17 cellular contexts compared by ENCODE assay signal in genomic region chr7:151666886-151667285, GRCh38.
"Had no signal": no experiment of that assay in that cellular context is flagged by ENCODE, and none has a peak within 500 bp of the region (broad histone marks: within the 10 kb centered on the region; RNA-seq: fewer than 3 reads in every experiment).

No MANE protein-coding gene starts in this region.

- H3K36me3 ChIP-seq: lower lobe of right lung, thoracic aorta, upper lobe of right lung had no signal

- H3K27me3 Mint-ChIP-seq: activated naive CD8-positive, alpha-beta T cell; central memory CD8-positive, alpha-beta T cell had no signal

- H3K9me3 ChIP-seq: lower lobe of right lung, thoracic aorta, upper lobe of right lung had no signal

- H3K4me3 Mint-ChIP-seq: activated naive CD8-positive, alpha-beta T cell; activated T-helper 1 cell treated with anti-CD3 and anti-CD28 coated beads, Interleukin-12 subunit alpha, Interleukin-12 subunit beta, Interleukin-2, Interleukin-4 antibody, amounts not matched to agents 30 ng/mL and 10 ng/mL and 1 ng/mL, durations not matched to agents 14 hours and 24 hours and 36 hours; central memory CD8-positive, alpha-beta T cell had no signal

- H3K27me3 ChIP-seq: upper lobe of right lung had no signal

- ATAC-seq: lower lobe of right lung, upper lobe of right lung had no signal

- DNase-seq: activated CD4-positive, CD25-positive, alpha-beta regulatory T cell treated with anti-CD3 and anti-CD28 coated beads, Interleukin-2, amount 50 U/mL, for 72 hours; activated T-cell treated with anti-CD3 and anti-CD28 coated beads for 4 hours; cortex of kidney; erythroblast; foreskin melanocyte; lower lobe of right lung; occipital lobe; small intestine; stimulated activated CD4-positive, alpha-beta T cell treated with anti-CD3 and anti-CD28 coated beads, Interleukin-15, amount 100 ng/mL, for 24 hours; stimulated activated CD4-positive, alpha-beta T cell treated with anti-CD3 and anti-CD28 coated beads, Interleukin-2, amount 100 ng/mL, for 48 hours; upper lobe of right lung had no signal

- H3K9me3 Mint-ChIP-seq: activated T-helper 1 cell treated with anti-CD3 and anti-CD28 coated beads, Interleukin-12 subunit alpha, Interleukin-12 subunit beta, Interleukin-2, Interleukin-4 antibody, amounts not matched to agents 30 ng/mL and 10 ng/mL and 1 ng/mL, durations not matched to agents 14 hours and 24 hours and 36 hours had no signal

- H3K27ac ChIP-seq: lower lobe of right lung, upper lobe of right lung, VCaP had no signal

- H3K27ac Mint-ChIP-seq: activated naive CD8-positive, alpha-beta T cell; activated T-helper 1 cell treated with anti-CD3 and anti-CD28 coated beads, Interleukin-12 subunit alpha, Interleukin-12 subunit beta, Interleukin-2, Interleukin-4 antibody, amounts not matched to agents 30 ng/mL and 10 ng/mL and 1 ng/mL, durations not matched to agents 14 hours and 24 hours and 36 hours; progenitor cell of endocrine pancreas had no signal

- H3K4me3 ChIP-seq: lower lobe of right lung, thoracic aorta, upper lobe of right lung had no signal
